ENCODE assay signal across 22 cellular contexts in genomic region chr11:134266440-134266839, GRCh38. TPM values are rescaled to one million over a fixed set of nuclear protein-coding genes. Genes with fewer than 3 reads are reported as not detected.
DNase-seq lines count a peak whose midpoint lies in the region; ATAC-seq and TF ChIP-seq lines count a peak whose summit lies in the region.
"Had no signal": no experiment of that assay in that cellular context is flagged by ENCODE, and none has a peak within 500 bp of the region (broad histone marks: within the 10 kb centered on the region; RNA-seq: fewer than 3 reads in every experiment).

No MANE protein-coding gene starts in this region.

- no peak overlapping the region for H3K9ac ChIP-seq in adipocyte (ENCODE audit: low read length)

- H3K27me3 Mint-ChIP-seq in CD4-positive, alpha-beta memory T cell: no peaks in the 10 kb centered on the region
- H3K27me3 Mint-ChIP-seq in activated CD8-positive, alpha-beta memory T cell treated with anti-CD3 and anti-CD28 coated beads, Interleukin-2, amount 10 ng/mL, durations not matched to agents 7 days and 5 days: no peaks in the 10 kb centered on the region
- H3K27me3 Mint-ChIP-seq: activated CD4-positive, alpha-beta T cell treated with anti-CD3 and anti-CD28 coated beads, Interleukin-2, amount 10 ng/mL, durations not matched to agents 24 days and 14 days; stimulated activated naive CD8-positive, alpha-beta T cell treated with anti-CD3 and anti-CD28 coated beads, Interleukin-15, Interleukin-2, amounts not matched to agents 100 ng/mL and 50 ng/mL, for 24 hours had no signal

- no peaks in the 10 kb centered on the region for H3K9me3 Mint-ChIP-seq in CD4-positive, alpha-beta memory T cell
- no peaks in the 10 kb centered on the region for H3K9me3 Mint-ChIP-seq in activated CD8-positive, alpha-beta memory T cell treated with anti-CD3 and anti-CD28 coated beads, Interleukin-2, amount 10 ng/mL, durations not matched to agents 7 days and 5 days (ENCODE audit: low read depth)
- H3K9me3 Mint-ChIP-seq: activated CD4-positive, alpha-beta T cell treated with anti-CD3 and anti-CD28 coated beads, Interleukin-2, amount 10 ng/mL, durations not matched to agents 24 days and 14 days; dendritic cell treated with granulocyte-macrophage colony-stimulating factor and Interleukin-4, amounts not matched to agents 40 ng/mL and 50 ng/mL, for 4 days; stimulated activated naive CD8-positive, alpha-beta T cell treated with anti-CD3 and anti-CD28 coated beads, Interleukin-15, Interleukin-2, amounts not matched to agents 100 ng/mL and 50 ng/mL, for 24 hours had no signal

- DNase-seq in CD4-positive, alpha-beta memory T cell: no peak
- DNase-seq in LoVo (ENCODE audit: low spot score) (peak; percentile 36), adipocyte (ENCODE audit: low read depth) (no peak), lung (ENCODE audit: low spot score) (no peak), psoas muscle (no peak)
- no peak for DNase-seq in activated CD8-positive, alpha-beta memory T cell treated with anti-CD3 and anti-CD28 coated beads, Interleukin-2, amount 10 ng/mL, durations not matched to agents 7 days and 5 days
- DNase-seq: activated CD4-positive, alpha-beta T cell treated with anti-CD3 and anti-CD28 coated beads, Interleukin-2, amount 10 ng/mL, durations not matched to agents 24 days and 14 days; activated naive CD4-positive, alpha-beta T cell treated with anti-CD3 and anti-CD28 coated beads, Interleukin-2, amount 50 U/mL, for 16 hours; activated T-cell treated with anti-CD3 and anti-CD28 coated beads for 4 hours; NCI-H1105; NCI-H2107; right lobe of liver had no signal

- ATAC-seq in lung (ENCODE audit: insufficient read depth, low FRiP score): peak; percentile 6
- no peak for ATAC-seq in activated CD8-positive, alpha-beta memory T cell treated with anti-CD3 and anti-CD28 coated beads, Interleukin-2, amount 10 ng/mL, durations not matched to agents 7 days and 5 days
- no peak for ATAC-seq in HG02884 (IDR thresholded peaks at IDR 0.05; ENCODE audit: unreplicated experiment)
- ATAC-seq in GM18517 (IDR thresholded peaks at IDR 0.05; ENCODE audit: unreplicated experiment): no peak
- ATAC-seq in psoas muscle: no peak
- ATAC-seq: HCT116, K562 had no signal

- no peaks in the 10 kb centered on the region for H3K9me3 ChIP-seq in CD4-positive, alpha-beta memory T cell (ENCODE audit: control insufficient read depth in 1 of 2, low read length in 2 of 2)
- H3K9me3 ChIP-seq in adipocyte (ENCODE audit: control insufficient read depth, low read length) (no peaks in the 10 kb centered on the region), lung (ENCODE audit: control insufficient read depth in 2 of 2, insufficient read depth in 1 of 2, low read length in 1 of 2) (no peaks in the 10 kb centered on the region), psoas muscle (no peaks in the 10 kb centered on the region)
- H3K9me3 ChIP-seq: gastroesophageal sphincter, right lobe of liver had no signal

- peaks cover 16% of the 10 kb centered on the region for H3K4me1 ChIP-seq in CD4-positive, alpha-beta memory T cell (ENCODE audit: insufficient read depth, low read length)
- H3K4me1 ChIP-seq in adipocyte (ENCODE audit: control insufficient read depth, insufficient read depth, low read length) (peaks cover 13% of the 10 kb centered on the region), lung (ENCODE audit: control insufficient read depth in 2 of 2, insufficient read depth in 2 of 2, low read length in 2 of 2) (peaks cover 0 to 1% of the 10 kb centered on the region in 2 donors), psoas muscle (no peaks in the 10 kb centered on the region)
- H3K4me1 ChIP-seq: gastroesophageal sphincter, right lobe of liver had no signal

- POLR2A ChIA-PET in CD4-positive, alpha-beta memory T cell (lab: Charles Lee; ENCODE audit: partially characterized antibody): interaction anchor here (1.2 kb wide), 1 partner anchor 10 kb away, joined by 3 read pairs; the partner anchor contains the start of gene GLB1L3

- peaks cover 15 to 19% of the 10 kb centered on the region in 2 donors for H3K36me3 Mint-ChIP-seq in CD4-positive, alpha-beta memory T cell
- H3K36me3 Mint-ChIP-seq in activated CD8-positive, alpha-beta memory T cell treated with anti-CD3 and anti-CD28 coated beads, Interleukin-2, amount 10 ng/mL, durations not matched to agents 7 days and 5 days: peaks cover 11% of the 10 kb centered on the region

- no peaks in the 10 kb centered on the region for H3K27me3 ChIP-seq in CD4-positive, alpha-beta memory T cell (ENCODE audit: insufficient read depth, low read length)
- H3K27me3 ChIP-seq in adipocyte (replicated peaks; ENCODE audit: control insufficient read depth, insufficient read depth, low read length) (peaks cover 24% of the 10 kb centered on the region), lung (ENCODE audit: control insufficient read depth, insufficient read depth) (peaks cover 3% of the 10 kb centered on the region), psoas muscle (ENCODE audit: insufficient read depth in 3 of 3, low read length in 2 of 3) (peaks cover 0 to 5% (median 0%) of the 10 kb centered on the region in 3 donors)
- H3K27me3 ChIP-seq: brain microvascular endothelial cell, right lobe of liver had no signal

- no peak overlapping the region for H3K4me3 ChIP-seq in CD4-positive, alpha-beta memory T cell (ENCODE audit: low read length in 2 of 2)
- H3K4me3 ChIP-seq in adipocyte (ENCODE audit: low read length): peak overlapping the region; percentile 11
- no peak overlapping the region for H3K4me3 ChIP-seq in lung
- no peak overlapping the region for H3K4me3 ChIP-seq in psoas muscle
- H3K4me3 ChIP-seq: gastroesophageal sphincter, K562, right lobe of liver had no signal

- CTCF ChIA-PET in CD4-positive, alpha-beta memory T cell (lab: Charles Lee; ENCODE audit: partially characterized antibody): interaction anchor here (1.5 to 9.3 kb wide), 2 partner anchors 8 to 93 kb away, joined by 3 to 119 read pairs; partner anchors contain the start of gene GLB1L3
- CTCF ChIA-PET in activated CD8-positive, alpha-beta memory T cell treated with anti-CD3 and anti-CD28 coated beads, Interleukin-2, amount 10 ng/mL, durations not matched to agents 7 days and 5 days (lab: Charles Lee): interaction anchor here (4.4 to 7.0 kb wide), 2 partner anchors 8 to 12 kb away, joined by 13 to 62 read pairs; partner anchors contain the start of genes ACAD8 and GLB1L3

- 70% methylated on average over 5 of the region's 5 CpGs for WGBS in lung, 2 donors
- WGBS in psoas muscle, 3 donors: 91 to 94% (median 93%) methylated on average over 5 of the region's 5 CpGs

- no peak overlapping the region for H3K27ac ChIP-seq in CD4-positive, alpha-beta memory T cell (ENCODE audit: low read depth, low read length)
- H3K27ac ChIP-seq in lung (ENCODE audit: low read depth in 1 of 2, low read length in 1 of 2) (peak overlapping the region in 1 of 2 donors; percentile 54), psoas muscle (no peak overlapping the region)
- H3K27ac ChIP-seq: brain microvascular endothelial cell, gastroesophageal sphincter, right lobe of liver had no signal

- intact Hi-C loops in CD4-positive, alpha-beta memory T cell (cut with micrococcal nuclease): no loop called here
- intact Hi-C loops in psoas muscle (cut with DNase I): no loop called here

- peak overlapping the region in 4 of 7 donors; percentile 22 to 52 (median 34) for H3K27ac Mint-ChIP-seq in CD4-positive, alpha-beta memory T cell
- H3K27ac Mint-ChIP-seq in activated CD8-positive, alpha-beta memory T cell treated with anti-CD3 and anti-CD28 coated beads, Interleukin-2, amount 10 ng/mL, durations not matched to agents 7 days and 5 days: no peak overlapping the region
- H3K27ac Mint-ChIP-seq: activated CD4-positive, alpha-beta T cell treated with anti-CD3 and anti-CD28 coated beads, Interleukin-2, amount 10 ng/mL, durations not matched to agents 24 days and 14 days; stimulated activated naive CD8-positive, alpha-beta T cell treated with anti-CD3 and anti-CD28 coated beads, Interleukin-15, Interleukin-2, amounts not matched to agents 100 ng/mL and 50 ng/mL, for 24 hours had no signal

- H3K4me1 Mint-ChIP-seq in CD4-positive, alpha-beta memory T cell: peaks cover 15 to 24% (median 18%) of the 10 kb centered on the region in 4 donors
- H3K4me1 Mint-ChIP-seq in activated CD8-positive, alpha-beta memory T cell treated with anti-CD3 and anti-CD28 coated beads, Interleukin-2, amount 10 ng/mL, durations not matched to agents 7 days and 5 days: peaks cover 35% of the 10 kb centered on the region

- TF ChIP-seq CTCF in lung (IDR thresholded peaks at IDR 0.05; ENCODE audit: control extremely low read depth, extremely low read depth): no peak
- no peak for TF ChIP-seq CTCF in psoas muscle (IDR thresholded peaks at IDR 0.05)

- H3K36me3 ChIP-seq in CD4-positive, alpha-beta memory T cell (ENCODE audit: insufficient read depth, low read length): peaks cover 5% of the 10 kb centered on the region
- H3K36me3 ChIP-seq in adipocyte (ENCODE audit: control insufficient read depth, insufficient read depth, low read length, severe bottlenecking): peaks cover 31% of the 10 kb centered on the region
- peaks cover 14 to 18% of the 10 kb centered on the region in 2 donors for H3K36me3 ChIP-seq in lung (ENCODE audit: control insufficient read depth in 2 of 2, insufficient read depth in 2 of 2, low read length in 2 of 2)
- H3K36me3 ChIP-seq in psoas muscle (ENCODE audit: insufficient read depth in 1 of 2, low read depth in 1 of 2): peaks cover 0 to 41% of the 10 kb centered on the region in 2 donors

- no peak overlapping the region for H3K4me3 Mint-ChIP-seq in CD4-positive, alpha-beta memory T cell
- no peak overlapping the region for H3K4me3 Mint-ChIP-seq in activated CD8-positive, alpha-beta memory T cell treated with anti-CD3 and anti-CD28 coated beads, Interleukin-2, amount 10 ng/mL, durations not matched to agents 7 days and 5 days
- H3K4me3 Mint-ChIP-seq: activated CD4-positive, alpha-beta T cell treated with anti-CD3 and anti-CD28 coated beads, Interleukin-2, amount 10 ng/mL, durations not matched to agents 24 days and 14 days; dendritic cell treated with granulocyte-macrophage colony-stimulating factor and Interleukin-4, amounts not matched to agents 40 ng/mL and 50 ng/mL, for 4 days; stimulated activated naive CD8-positive, alpha-beta T cell treated with anti-CD3 and anti-CD28 coated beads, Interleukin-15, Interleukin-2, amounts not matched to agents 100 ng/mL and 50 ng/mL, for 24 hours had no signal

RNA-seq across cellular contexts. Expression of gene GLB1L3, which starts 9.7 kb away (rescaled TPM):
- total RNA-seq in CD4-positive, alpha-beta memory T cell: 1 to 10 TPM; 1.2 to 1.5 TPM
- 1 to 10 TPM; 2.8 to 4.9 TPM for polyA plus RNA-seq in CD4-positive, alpha-beta memory T cell
- total RNA-seq in lung: under 1 TPM in 1 of 2 donors, not detected in 1; 0.18 TPM
- polyA plus RNA-seq in lung: under 1 TPM; 0.06 to 0.29 TPM
- total RNA-seq in activated CD8-positive, alpha-beta memory T cell treated with anti-CD3 and anti-CD28 coated beads, Interleukin-2, amount 10 ng/mL, durations not matched to agents 7 days and 5 days: 1 to 10 TPM; 4.1 to 6.1 TPM
- total RNA-seq in psoas muscle: not detected
- polyA plus RNA-seq in psoas muscle: not detected
- total RNA-seq: omental fat pad, right lobe of liver, ureter had no signal

RNA-seq across cellular contexts. Expression of gene ACAD8, which starts 13.1 kb away (rescaled TPM):
- total RNA-seq in CD4-positive, alpha-beta memory T cell: 10 to 100 TPM; 36.9 to 38.6 TPM
- 10 to 100 TPM; 17.8 to 22.2 TPM for polyA plus RNA-seq in CD4-positive, alpha-beta memory T cell
- total RNA-seq in lung (10 to 100 TPM; 34.9 to 36.3 TPM), psoas muscle (10 to 100 TPM; 22.9 to 33.9 (median 30.1) TPM)
- polyA plus RNA-seq in lung (10 to 100 TPM; 24.7 to 25.1 TPM), psoas muscle (10 to 100 TPM; 20.4 to 34.6 (median 28.2) TPM)
- 10 to 100 TPM; 29.4 to 31.6 TPM for total RNA-seq in activated CD8-positive, alpha-beta memory T cell treated with anti-CD3 and anti-CD28 coated beads, Interleukin-2, amount 10 ng/mL, durations not matched to agents 7 days and 5 days

RNA-seq across cellular contexts. Expression of gene THYN1, which starts 13.3 kb away (rescaled TPM):
- total RNA-seq in CD4-positive, alpha-beta memory T cell: 10 to 100 TPM; 59.3 to 70.8 TPM
- 100 to 1,000 TPM; 118 to 163 TPM for polyA plus RNA-seq in CD4-positive, alpha-beta memory T cell
- total RNA-seq in lung (10 to 100 TPM; 30.1 to 40.0 TPM), psoas muscle (10 to 100 TPM; 14.9 to 31.6 (median 16.8) TPM)
- polyA plus RNA-seq in lung (10 to 100 TPM; 31.5 to 67.4 TPM), psoas muscle (10 to 100 TPM; 20.4 to 33.5 (median 26.9) TPM)
- 10 to 100 TPM; 69.3 to 71.1 TPM for total RNA-seq in activated CD8-positive, alpha-beta memory T cell treated with anti-CD3 and anti-CD28 coated beads, Interleukin-2, amount 10 ng/mL, durations not matched to agents 7 days and 5 days

RNA-seq across cellular contexts. Expression of gene VPS26B, which starts 42.0 kb away (rescaled TPM):
- total RNA-seq in CD4-positive, alpha-beta memory T cell: 10 to 100 TPM; 72.2 to 76.6 TPM
- 10 to 100 TPM; 49.6 to 56.7 TPM for polyA plus RNA-seq in CD4-positive, alpha-beta memory T cell
- total RNA-seq in lung (10 to 100 TPM; 34.4 to 37.6 TPM), psoas muscle (10 to 100 TPM; 12.2 to 21.8 (median 18.5) TPM)
- polyA plus RNA-seq in lung (10 to 100 TPM; 17.1 to 20.3 TPM), psoas muscle (10 to 100 TPM; 14.0 to 34.8 (median 22.7) TPM)
- total RNA-seq in activated CD8-positive, alpha-beta memory T cell treated with anti-CD3 and anti-CD28 coated beads, Interleukin-2, amount 10 ng/mL, durations not matched to agents 7 days and 5 days: 10 to 100 TPM; 52.6 to 69.8 TPM

RNA-seq across cellular contexts. Expression of gene NCAPD3, which starts 42.7 kb away (rescaled TPM):
- 10 to 100 TPM; 39.9 to 41.8 TPM for total RNA-seq in CD4-positive, alpha-beta memory T cell
- 10 to 100 TPM; 14.3 to 14.6 TPM for polyA plus RNA-seq in CD4-positive, alpha-beta memory T cell
- 10 to 100 TPM; 23.5 TPM for total RNA-seq in lung
- polyA plus RNA-seq in lung: 1 to 10 TPM; 4.4 to 9.5 TPM
- total RNA-seq in activated CD8-positive, alpha-beta memory T cell treated with anti-CD3 and anti-CD28 coated beads, Interleukin-2, amount 10 ng/mL, durations not matched to agents 7 days and 5 days: 100 to 1,000 TPM; 123 to 143 TPM
- 1 to 10 TPM; 5.3 to 7.6 (median 5.7) TPM for total RNA-seq in psoas muscle
- polyA plus RNA-seq in psoas muscle: 1 to 10 TPM; 2.8 to 8.7 (median 3.0) TPM
